In genomic region chr15:69194854-69195253, GRCh38 we compare ENCODE assay signal across 1 cellular context.
TF ChIP-seq lines count a peak whose summit lies in the region.

No MANE protein-coding gene starts in this region.

TF ChIP-seq in HCT116, 20 proteins besides CTCF, POLR2A, EP300 and RAD21 (continued from another document):
- no peak for TF ChIP-seq ZBTB33 (IDR thresholded peaks at IDR 0.05; ENCODE audit: extremely low read depth, insufficient replicate concordance, low read length)
- no peak for TF ChIP-seq JUND (IDR thresholded peaks at IDR 0.05)
- TF ChIP-seq EZH2phosphoT487 (IDR thresholded peaks at IDR 0.05; ENCODE audit: borderline replicate concordance): no peak
- TF ChIP-seq ELF1 (IDR thresholded peaks at IDR 0.05; ENCODE audit: borderline replicate concordance, low read depth): no peak
